9 cellular contexts compared by ENCODE assay signal in genomic region chr1:224542783-224543440, GRCh38.
DNase-seq lines count a peak whose midpoint lies in the region; ATAC-seq, FAIRE-seq and TF ChIP-seq lines count a peak whose summit lies in the region.
"Had no signal": no experiment of that assay in that cellular context is flagged by ENCODE, and none has a peak within 500 bp of the region (broad histone marks: within the 10 kb centered on the region; RNA-seq: fewer than 3 reads in every experiment).

No MANE protein-coding gene starts in this region.

- dilution Hi-C loops in keratinocyte (cut with MboI; ENCODE audit: extremely low pct_ligation_motif_present, low sequenced_read_pairs), result no loop called here

- H3K27ac ChIP-seq in keratinocyte (ENCODE audit: control insufficient read depth, insufficient read depth, low read length), result peak overlapping the region; percentile 88
- no peak overlapping the region for H3K27ac ChIP-seq in caudate nucleus (ENCODE audit: low read depth, low read length)

- H3K27me3 ChIP-seq in keratinocyte (ENCODE audit: control insufficient read depth, extremely low read depth, insufficient read depth, low read length), result no peaks in the 10 kb centered on the region

- no peak for TF ChIP-seq CTCF in AG09309 (IDR thresholded peaks at IDR 0.05; ENCODE audit: control insufficient read depth, insufficient read depth, low read depth, low read length, missing control alignments)
- no peak for TF ChIP-seq CTCF in keratinocyte (optimal IDR thresholded peaks at IDR 0.05 in 1 of 3, IDR thresholded peaks at IDR 0.05 in 1 of 3, conservative IDR thresholded peaks at IDR 0.05 in 1 of 3; ENCODE audit: extremely low read depth in 1 of 3, insufficient read depth in 2 of 3, low read length in 3 of 3)

- peak overlapping the region; percentile 79 for H2AFZ ChIP-seq in keratinocyte (ENCODE audit: control insufficient read depth, low read length)

- H3K36me3 Mint-ChIP-seq in activated CD4-positive, alpha-beta T cell treated with anti-CD3 and anti-CD28 coated beads, Interleukin-2, amount 10 ng/mL, durations not matched to agents 7 days and 5 days (ENCODE audit: low read depth), result no peaks in the 10 kb centered on the region

- peaks cover 16% of the 10 kb centered on the region for H3K4me1 Mint-ChIP-seq in activated CD4-positive, alpha-beta T cell treated with anti-CD3 and anti-CD28 coated beads, Interleukin-2, amount 10 ng/mL, durations not matched to agents 7 days and 5 days

- peaks cover 34% of the 10 kb centered on the region for H3K4me1 ChIP-seq in keratinocyte (ENCODE audit: control insufficient read depth, extremely low read depth, insufficient read depth, low read length)

- H3K36me3 ChIP-seq in keratinocyte (ENCODE audit: control insufficient read depth in 2 of 2, extremely low read depth in 1 of 2, insufficient read depth in 2 of 2, low read length in 2 of 2), result no peaks in the 10 kb centered on the region

- peak; percentile 91 for DNase-seq in AG09309 (ENCODE audit: low read depth)
- DNase-seq in HT-29 (ENCODE audit: low spot score), result peak; percentile 44
- peak; percentile 29 for DNase-seq in activated CD4-positive, alpha-beta T cell treated with anti-CD3 and anti-CD28 coated beads, Interleukin-2, amount 10 ng/mL, durations not matched to agents 7 days and 5 days
- peak; percentile 93 for DNase-seq in keratinocyte (ENCODE audit: low read depth, low spot score)
- DNase-seq in cardiac septum (ENCODE audit: low spot score), result no peak
- DNase-seq in caudate nucleus (lab: John Stamatoyannopoulos, UW), result no peak

- FAIRE-seq in keratinocyte (lab: Jason Lieb, UNC), result peak; percentile 97
- FAIRE-seq: GM18507 had no signal

- H3K79me2 ChIP-seq in keratinocyte (ENCODE audit: control insufficient read depth, insufficient read depth, low read length), result no peaks in the 10 kb centered on the region

- H3K27ac Mint-ChIP-seq in activated CD4-positive, alpha-beta T cell treated with anti-CD3 and anti-CD28 coated beads, Interleukin-2, amount 10 ng/mL, durations not matched to agents 7 days and 5 days, result no peak overlapping the region

- no peaks in the 10 kb centered on the region for H3K9me1 ChIP-seq in keratinocyte (ENCODE audit: control insufficient read depth, extremely low read depth, insufficient read depth, low read length)

- POLR2A ChIA-PET in activated CD4-positive, alpha-beta T cell treated with anti-CD3 and anti-CD28 coated beads, Interleukin-2, amount 10 ng/mL, durations not matched to agents 7 days and 5 days (lab: Charles Lee), result no interaction called here

- H3K9me3 ChIP-seq in keratinocyte (ENCODE audit: control insufficient read depth, low read depth, low read length), result no peaks in the 10 kb centered on the region

- no peak overlapping the region for H3K4me3 Mint-ChIP-seq in activated CD4-positive, alpha-beta T cell treated with anti-CD3 and anti-CD28 coated beads, Interleukin-2, amount 10 ng/mL, durations not matched to agents 7 days and 5 days

- peak overlapping the region; percentile 60 for H3K9ac ChIP-seq in keratinocyte (ENCODE audit: control insufficient read depth, extremely low read depth, insufficient read depth, low read length)

- H3K4me3 ChIP-seq in AG09309 (ENCODE audit: control insufficient read depth, low read depth, low read length) (no peak overlapping the region), keratinocyte (ENCODE audit: control insufficient read depth in 2 of 3, extremely low read depth in 1 of 3, insufficient read depth in 2 of 3, low read depth in 1 of 3, low read length in 3 of 3) (peak overlapping the region in 1 of 3 experiments; percentile 25)

- intact Hi-C loops in cardiac septum (cut with DNase I), result no loop called here

- H3K9me3 Mint-ChIP-seq in activated CD4-positive, alpha-beta T cell treated with anti-CD3 and anti-CD28 coated beads, Interleukin-2, amount 10 ng/mL, durations not matched to agents 7 days and 5 days, result no peaks in the 10 kb centered on the region

- no peaks in the 10 kb centered on the region for H4K20me1 ChIP-seq in keratinocyte (ENCODE audit: control insufficient read depth, extremely low read depth, insufficient read depth, low read length)

- peak overlapping the region; percentile 63 for H3K4me2 ChIP-seq in keratinocyte (ENCODE audit: control insufficient read depth, extremely low read depth, insufficient read depth, low read depth, low read length)

- ATAC-seq in HG03457 (IDR thresholded peaks at IDR 0.05; ENCODE audit: unreplicated experiment), result no peak
- ATAC-seq in GM18907 (IDR thresholded peaks at IDR 0.05; ENCODE audit: unreplicated experiment), result no peak

- CTCF ChIA-PET in activated CD4-positive, alpha-beta T cell treated with anti-CD3 and anti-CD28 coated beads, Interleukin-2, amount 10 ng/mL, durations not matched to agents 7 days and 5 days (lab: Charles Lee), result interaction anchor here (0.6 to 1.3 kb wide), 6 partner anchors 18 to 308 kb away, joined by 3 to 5 read pairs (median 3); no protein-coding TSS in a partner anchor

- peaks cover 6% of the 10 kb centered on the region for H3K27me3 Mint-ChIP-seq in activated CD4-positive, alpha-beta T cell treated with anti-CD3 and anti-CD28 coated beads, Interleukin-2, amount 10 ng/mL, durations not matched to agents 7 days and 5 days

Comparison
In these comparisons a context has a peak if more than half of its experiments do, and no peak if none do; other contexts are left out.
1. DNase-seq: peak in AG09309 (single experiment), HT-29 (single experiment), activated CD4-positive, alpha-beta T cell treated with anti-CD3 and anti-CD28 coated beads, Interleukin-2, amount 10 ng/mL, durations not matched to agents 7 days and 5 days (single experiment) and keratinocyte (single experiment); none in cardiac septum (single experiment) and caudate nucleus (0 of 61).